In genomic region chr21:44780140-44780508, GRCh38 we compare ENCODE assay signal across 22 cellular contexts.
"Had no signal": no experiment of that assay in that cellular context is flagged by ENCODE, and none has a peak within 500 bp of the region (broad histone marks: within the 10 kb centered on the region; RNA-seq: fewer than 3 reads in every experiment).

No MANE protein-coding gene starts in this region.

- H3K4me3 ChIP-seq: ascending aorta, esophagus squamous epithelium, tibial nerve had no signal

- H3K4me1 ChIP-seq: ascending aorta had no signal

- H3K27ac Mint-ChIP-seq: activated naive CD4-positive, alpha-beta T cell treated with anti-CD3 and anti-CD28 coated beads for 36 hours; activated T-helper 2 cell treated with anti-CD3 and anti-CD28 coated beads, Interferon-gamma antibody, Interleukin-2, Interleukin-4, amounts not matched to agents 10 μg/mL and 5 μg/mL and 100 μg/mL, durations not matched to agents 14 hours and 24 hours and 36 hours; dendritic cell treated with granulocyte-macrophage colony-stimulating factor and Interleukin-4, amounts not matched to agents 40 ng/mL and 50 ng/mL, for 4 days; immature natural killer cell; natural killer cell treated with Interleukin-12 subunit alpha and Interleukin-12 subunit beta and Interleukin-15 and Interleukin-18, amount 100 ng/mL, for 72 hours had no signal

- H3K4me3 Mint-ChIP-seq: activated naive CD4-positive, alpha-beta T cell treated with anti-CD3 and anti-CD28 coated beads for 36 hours; dendritic cell treated with granulocyte-macrophage colony-stimulating factor and Interleukin-4, amounts not matched to agents 40 ng/mL and 50 ng/mL, for 4 days; immature natural killer cell; natural killer cell treated with Interleukin-12 subunit alpha and Interleukin-12 subunit beta and Interleukin-15 and Interleukin-18, amount 100 ng/mL, for 72 hours had no signal

- H3K9me3 Mint-ChIP-seq: activated naive CD4-positive, alpha-beta T cell treated with anti-CD3 and anti-CD28 coated beads for 36 hours; activated T-helper 2 cell treated with anti-CD3 and anti-CD28 coated beads, Interferon-gamma antibody, Interleukin-2, Interleukin-4, amounts not matched to agents 10 μg/mL and 5 μg/mL and 100 μg/mL, durations not matched to agents 14 hours and 24 hours and 36 hours; dendritic cell treated with granulocyte-macrophage colony-stimulating factor and Interleukin-4, amounts not matched to agents 40 ng/mL and 50 ng/mL, for 4 days; immature natural killer cell; natural killer cell treated with Interleukin-12 subunit alpha and Interleukin-12 subunit beta and Interleukin-15 and Interleukin-18, amount 100 ng/mL, for 72 hours had no signal

- DNase-seq: activated CD4-positive, alpha-beta T cell treated with anti-CD3 and anti-CD28 coated beads for 1 hour; activated naive CD4-positive, alpha-beta T cell treated with anti-CD3 and anti-CD28 coated beads for 36 hours; activated T-cell treated with anti-CD3 and anti-CD28 coated beads, Interleukin-2, amount 50 U/mL, for 1 hour; cerebellar nuclear complex; effector memory CD4-positive, alpha-beta T cell; esophagus squamous epithelium; immature natural killer cell; mesendoderm; nucleus accumbens; retina; stimulated activated CD4-positive, alpha-beta T cell treated with anti-CD3 and anti-CD28 coated beads, Interleukin-12 subunit alpha, Interleukin-12 subunit beta, amount 100 ng/mL, for 4 hours; stimulated activated CD4-positive, alpha-beta T cell treated with anti-CD3 and anti-CD28 coated beads, Interleukin-1b, Interleukin-23, amount 100 ng/mL, for 48 hours; stimulated activated naive CD8-positive, alpha-beta T cell treated with anti-CD3 and anti-CD28 coated beads, Interleukin-15, Interleukin-2, amounts not matched to agents 100 U/mL and 50 U/mL, for 24 hours; substantia nigra; SW 1271; T-helper 2 cell had no signal

- H3K9me3 ChIP-seq: ascending aorta, esophagus squamous epithelium, tibial nerve had no signal

- ATAC-seq: natural killer cell treated with Interleukin-12 subunit alpha and Interleukin-12 subunit beta and Interleukin-15 and Interleukin-18, amount 100 ng/mL, for 72 hours; stimulated activated naive CD8-positive, alpha-beta T cell treated with anti-CD3 and anti-CD28 coated beads, Interleukin-15, Interleukin-2, amounts not matched to agents 100 U/mL and 50 U/mL, for 24 hours had no signal

- H3K27ac ChIP-seq: ascending aorta, esophagus squamous epithelium, tibial nerve, VCaP had no signal

- H3K27me3 Mint-ChIP-seq: dendritic cell treated with granulocyte-macrophage colony-stimulating factor and Interleukin-4, amounts not matched to agents 40 ng/mL and 50 ng/mL, for 4 days; natural killer cell treated with Interleukin-12 subunit alpha and Interleukin-12 subunit beta and Interleukin-15 and Interleukin-18, amount 100 ng/mL, for 72 hours had no signal

- H3K27me3 ChIP-seq: ascending aorta, esophagus squamous epithelium, tibial nerve had no signal
